8 cellular contexts compared by ENCODE assay signal in the genomic region with DNA sequence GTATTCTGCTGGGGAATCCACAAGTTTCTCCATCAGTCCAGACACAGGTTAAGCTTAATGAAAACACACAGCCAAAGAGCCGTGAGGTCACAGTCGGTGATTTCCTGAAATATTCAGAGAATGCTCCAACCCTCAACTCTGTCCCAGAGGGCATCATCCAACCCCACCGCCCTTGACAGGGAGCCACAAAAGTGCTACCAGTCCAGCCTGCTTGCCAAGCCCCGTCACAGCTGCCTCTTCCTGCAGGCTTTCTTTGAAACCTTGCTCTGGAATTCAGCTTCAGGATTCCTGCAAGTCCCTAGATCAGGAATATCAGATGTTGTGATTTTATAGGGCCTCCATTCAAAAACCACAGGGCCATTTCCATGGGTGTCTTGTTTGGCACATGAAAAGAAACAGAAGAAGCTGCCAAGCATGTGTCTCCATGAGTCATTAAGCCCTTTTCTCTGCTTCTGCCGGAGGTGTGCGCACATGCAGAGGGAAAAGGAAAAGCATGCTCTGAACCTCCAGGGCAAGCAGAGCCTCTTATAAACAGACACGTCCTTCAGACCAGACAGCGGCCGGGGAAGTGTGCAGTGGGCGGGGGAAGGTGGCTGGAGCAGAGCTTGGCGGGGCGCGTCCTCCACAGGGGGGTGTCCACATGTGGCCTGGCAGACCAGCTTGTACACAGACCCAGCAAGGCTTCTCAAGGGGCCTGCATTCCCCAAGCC.
DNase-seq lines count a peak whose midpoint lies in the region; ATAC-seq and TF ChIP-seq lines count a peak whose summit lies in the region.

No MANE protein-coding gene starts in this region.

- 2% methylated on average over 7 of the region's 13 CpGs for WGBS in mammary epithelial cell (ENCODE audit: low coverage, missing lambda C conversion rate)
- WGBS in aorta, 2 donors: 36 to 38% methylated on average over 13 of the region's 13 CpGs

- H3K36me3 ChIP-seq in MG63 (no peaks in the 10 kb centered on the region), mammary epithelial cell (ENCODE audit: insufficient read depth, low read length) (no peaks in the 10 kb centered on the region), muscle layer of colon (ENCODE audit: insufficient read depth, low read length) (no peaks in the 10 kb centered on the region), aorta (ENCODE audit: control insufficient read depth in 1 of 2, insufficient read depth in 2 of 2, low read length in 1 of 2) (no peaks in the 10 kb centered on the region)

- peak overlapping the region; percentile 8 for H3K9ac ChIP-seq in mammary epithelial cell (ENCODE audit: insufficient read depth, low read length)
- H3K9ac ChIP-seq in muscle layer of colon (ENCODE audit: low read length): no peak overlapping the region

- H3K79me2 ChIP-seq in mammary epithelial cell (ENCODE audit: insufficient read depth, low read length): no peaks in the 10 kb centered on the region

- TF ChIP-seq CTCF in mammary epithelial cell (conservative IDR thresholded peaks at IDR 0.05 in 1 of 2, IDR thresholded peaks at IDR 0.05 in 1 of 2; ENCODE audit: extremely low read depth in 1 of 2, insufficient read depth in 1 of 2, low read depth in 1 of 2, low read length in 2 of 2): no peak

- DNase-seq in COLO829 (ENCODE audit: low spot score): peak; percentile 98
- DNase-seq in MG63: peak; percentile 96
- peak; percentile 95 for DNase-seq in mammary epithelial cell
- peak in 1 of 2 donors; percentile 70 for DNase-seq in aorta
- no peak for DNase-seq in NCI-H2081 treated with DMSO at 0.1 percent for 48 hours (lab: John Stamatoyannopoulos, UW)
- no peak for DNase-seq in C1 segment of cervical spinal cord (lab: John Stamatoyannopoulos, UW)

- ATAC-seq in aorta (ENCODE audit: low FRiP score): peak; percentile 43
- no peak for ATAC-seq in GM18517 (IDR thresholded peaks at IDR 0.05; ENCODE audit: unreplicated experiment)

- H3K27ac ChIP-seq in mammary epithelial cell (ENCODE audit: insufficient read depth, low read depth, low read length) (peak overlapping the region; percentile 40), muscle layer of colon (ENCODE audit: low read depth, low read length) (peak overlapping the region; percentile 70), aorta (ENCODE audit: low read depth in 1 of 2, low read length in 2 of 2) (no peak overlapping the region)

- peak overlapping the region; percentile 68 for H3K4me2 ChIP-seq in mammary epithelial cell (ENCODE audit: insufficient read depth, low read depth, low read length)

- CTCF ChIA-PET in mammary epithelial cell (lab: Charles Lee; ENCODE audit: low non-redundant PET): interaction anchor here (0.6 to 1.2 kb wide), 3 partner anchors 10 to 654 kb away, joined by 3 to 10 read pairs (median 4); no protein-coding TSS in a partner anchor

- H3K4me1 ChIP-seq in mammary epithelial cell (ENCODE audit: insufficient read depth, low read length) (peaks cover 24% of the 10 kb centered on the region), muscle layer of colon (ENCODE audit: insufficient read depth, low read length) (peaks cover 24% of the 10 kb centered on the region), aorta (ENCODE audit: control insufficient read depth in 1 of 2, insufficient read depth in 2 of 2, low read length in 2 of 2) (no peaks in the 10 kb centered on the region)

- H2AFZ ChIP-seq in mammary epithelial cell (ENCODE audit: low read depth, low read length): peak overlapping the region; percentile 68

- no peak overlapping the region for H3K4me3 ChIP-seq in MG63
- H3K4me3 ChIP-seq in mammary epithelial cell (replicated peaks in 1 of 3; ENCODE audit: insufficient read depth in 1 of 3, low read depth in 2 of 3, low read length in 3 of 3): no peak overlapping the region
- no peak overlapping the region for H3K4me3 ChIP-seq in muscle layer of colon (ENCODE audit: low read depth in 1 of 2, low read length in 2 of 2)
- no peak overlapping the region for H3K4me3 ChIP-seq in aorta (ENCODE audit: low read length in 2 of 2)

- H4K20me1 ChIP-seq in mammary epithelial cell (ENCODE audit: insufficient read depth, low read length): no peaks in the 10 kb centered on the region

- no TSS peak for BruUV-seq in mammary epithelial cell (replicated peaks; lab: Mats Ljungman, UMichigan)

- intact Hi-C loops in mammary epithelial cell (cut with micrococcal nuclease): loop anchor here (5.0 kb wide), 1 partner anchor 70 kb away; no protein-coding TSS in a partner anchor
- intact Hi-C loops in aorta (cut with DNase I): no loop called here

- in situ Hi-C loops in mammary epithelial cell (cut with MboI; ENCODE audit: low sequenced_read_pairs in 2 of 2): loop anchor here (25.0 kb wide), 3 partner anchors 295 to 895 kb away; partner anchors contain the start of gene HMGB1 (in 1 of the 2)

- H3K27me3 ChIP-seq in MG63 (no peaks in the 10 kb centered on the region), mammary epithelial cell (ENCODE audit: insufficient read depth, low read length) (no peaks in the 10 kb centered on the region), muscle layer of colon (ENCODE audit: control insufficient read depth in 1 of 2, insufficient read depth in 2 of 2, low read length in 2 of 2) (no peaks in the 10 kb centered on the region), aorta (ENCODE audit: control insufficient read depth in 1 of 2, insufficient read depth in 2 of 2, low read length in 1 of 2) (no peaks in the 10 kb centered on the region)

- H3K9me3 ChIP-seq in MG63 (no peaks in the 10 kb centered on the region), mammary epithelial cell (replicated peaks; ENCODE audit: insufficient read depth, low read length) (peaks cover 2% of the 10 kb centered on the region), muscle layer of colon (ENCODE audit: low read length) (no peaks in the 10 kb centered on the region), aorta (ENCODE audit: control insufficient read depth, low read length) (no peaks in the 10 kb centered on the region)

- dilution Hi-C loops in mammary epithelial cell (cut with HindIII; ENCODE audit: low sequenced_read_pairs): no loop called here

Comparison
In these comparisons a context has a peak if more than half of its experiments do, and no peak if none do; other contexts are left out.
1. DNase-seq: peak in COLO829 (single experiment), MG63 (single experiment) and mammary epithelial cell (single experiment); none in NCI-H2081 treated with DMSO at 0.1 percent for 48 hours (single experiment) and C1 segment of cervical spinal cord (0 of 14).
2. H3K27ac ChIP-seq: peak in mammary epithelial cell (single experiment) and muscle layer of colon (single experiment); none in aorta (0 of 2).